10 cellular contexts compared by ENCODE assay signal in the genomic region with DNA sequence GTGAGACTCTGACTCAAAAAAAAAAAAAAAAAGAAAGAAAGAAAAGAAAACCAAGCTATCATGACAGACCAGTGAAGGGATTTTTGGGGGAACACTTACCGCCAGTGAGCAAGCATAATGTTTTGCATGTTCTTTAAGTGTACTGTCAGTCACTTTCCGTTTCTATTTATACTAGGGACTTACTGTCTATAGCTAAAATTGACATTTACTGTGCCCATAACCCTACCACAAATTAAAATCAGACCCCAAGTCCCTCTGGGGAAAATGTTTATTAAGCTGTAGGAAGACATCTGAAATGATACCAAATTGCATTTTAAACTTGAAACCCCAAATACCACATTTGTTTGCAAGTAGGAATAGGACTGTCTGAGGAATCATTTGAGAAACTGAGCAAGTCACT.
A peak's percentile ranks its signal among the peaks of the same experiment; 100 is the strongest.
DNase-seq lines count a peak whose midpoint lies in the region; ATAC-seq and TF ChIP-seq lines count a peak whose summit lies in the region.
"Had no signal": no experiment of that assay in that cellular context is flagged by ENCODE, and none has a peak within 500 bp of the region (broad histone marks: within the 10 kb centered on the region; RNA-seq: fewer than 3 reads in every experiment).

No MANE protein-coding gene starts in this region.

- POLR2A ChIA-PET in Caco-2 (lab: Charles Lee) = no interaction called here

- in situ Hi-C loops in gastrocnemius medialis (cut with MboI; ENCODE audit: low sequenced_read_pairs in 4 of 4) = no loop called here

- CTCF ChIA-PET in Caco-2 (lab: Charles Lee) = no interaction called here

- ATAC-seq in GM18498 (IDR thresholded peaks at IDR 0.05; ENCODE audit: unreplicated experiment) (peak; percentile 97), HG02943 (IDR thresholded peaks at IDR 0.05; ENCODE audit: low read depth, unreplicated experiment) (peak; percentile 77), gastrocnemius medialis (no peak)
- no peak for ATAC-seq in activated CD4-positive, CD25-positive, alpha-beta regulatory T cell treated with anti-CD3 and anti-CD28 coated beads, Interleukin-2, amount 50 U/mL, for 24 hours
- ATAC-seq: psoas muscle had no signal

- TF ChIP-seq POLR2A in gastrocnemius medialis (IDR thresholded peaks at IDR 0.05) = no peak

- no peaks in the 10 kb centered on the region for H3K9me2 ChIP-seq in Karpas-422 (replicated peaks; ENCODE audit: insufficient read depth, low read length)

- peaks cover 2% of the 10 kb centered on the region for H3K27me3 Mint-ChIP-seq in Caco-2 (ENCODE audit: insufficient read depth, unreplicated experiment)

- no peaks in the 10 kb centered on the region for H3K4me1 Mint-ChIP-seq in Caco-2 (ENCODE audit: low read depth, unreplicated experiment)

- H3K9me3 Mint-ChIP-seq in Caco-2 (ENCODE audit: unreplicated experiment) = no peaks in the 10 kb centered on the region

- no peak for TF ChIP-seq CTCF in GM20000 (IDR thresholded peaks at IDR 0.05; ENCODE audit: extremely low read depth, missing control alignments)
- TF ChIP-seq CTCF in gastrocnemius medialis (IDR thresholded peaks at IDR 0.05 in 4 of 5, conservative IDR thresholded peaks at IDR 0.05 in 1 of 5) = no peak
- no peak for TF ChIP-seq CTCF in Caco-2 (IDR thresholded peaks at IDR 0.05; ENCODE audit: insufficient read depth in 1 of 2, low read depth in 1 of 2, low read length in 1 of 2, severe bottlenecking in 1 of 2, unreplicated experiment in 1 of 2)
- TF ChIP-seq CTCF in dorsolateral prefrontal cortex (IDR thresholded peaks at IDR 0.05 in 54 of 56, conservative IDR thresholded peaks at IDR 0.05 in 2 of 56; ENCODE audit: low read depth in 1 of 56, partially characterized antibody in 56 of 56) = no peak

- H3K27ac ChIP-seq in Karpas-422 (ENCODE audit: low read length) = no peak overlapping the region
- no peak overlapping the region for H3K27ac ChIP-seq in gastrocnemius medialis
- peak overlapping the region in 18 of 59 donors; percentile 1 to 98 (median 28) for H3K27ac ChIP-seq in dorsolateral prefrontal cortex
- H3K27ac ChIP-seq: psoas muscle had no signal

- H3K27ac Mint-ChIP-seq in Caco-2 (ENCODE audit: unreplicated experiment) = no peak overlapping the region

- peak; percentile 46 for DNase-seq in GM20000 (ENCODE audit: low spot score)
- DNase-seq in Karpas-422 = peak; percentile 68
- DNase-seq in gastrocnemius medialis = no peak
- no peak for DNase-seq in Caco-2
- DNase-seq in dorsolateral prefrontal cortex = no peak
- DNase-seq: NCI-H1048, psoas muscle had no signal

- H3K4me3 ChIP-seq in Karpas-422 (ENCODE audit: low read length) = peak overlapping the region; percentile 35; the same call in 1 of the 2 replicates
- no peak overlapping the region for H3K4me3 ChIP-seq in gastrocnemius medialis
- no peak overlapping the region for H3K4me3 ChIP-seq in Caco-2 (ENCODE audit: low read depth, low read length)
- no peak overlapping the region for H3K4me3 ChIP-seq in dorsolateral prefrontal cortex
- H3K4me3 ChIP-seq: psoas muscle had no signal

- H3K79me2 ChIP-seq in Karpas-422 (ENCODE audit: low read length) = no peaks in the 10 kb centered on the region

- no peaks in the 10 kb centered on the region for H3K36me3 ChIP-seq in Karpas-422 (ENCODE audit: insufficient read depth, low read length)
- no peaks in the 10 kb centered on the region for H3K36me3 ChIP-seq in gastrocnemius medialis
- no peaks in the 10 kb centered on the region for H3K36me3 ChIP-seq in Caco-2 (ENCODE audit: control insufficient read depth, insufficient read depth, low read length)

- intact Hi-C loops in gastrocnemius medialis (cut with DNase I; ENCODE audit: low total_unique reads) = no loop called here
- intact Hi-C loops in Caco-2 (cut with micrococcal nuclease; ENCODE audit: unreplicated experiment) = no loop called here
- intact Hi-C loops in dorsolateral prefrontal cortex (cut with DNase I) = loop anchor here in 1 of 2 donors (5.0 kb wide), 1 partner anchor 147 kb away; no protein-coding TSS in a partner anchor

- peaks cover 72% of the 10 kb centered on the region for H4K20me1 ChIP-seq in Karpas-422 (ENCODE audit: insufficient read depth, low read depth, low read length)

- H2AFZ ChIP-seq in Karpas-422 (ENCODE audit: low read length) = no peak overlapping the region

- H3K27me3 ChIP-seq in Karpas-422 (ENCODE audit: low read length) (no peaks in the 10 kb centered on the region), gastrocnemius medialis (no peaks in the 10 kb centered on the region), Caco-2 (replicated peaks; ENCODE audit: control insufficient read depth, insufficient read depth, low read length) (no peaks in the 10 kb centered on the region), dorsolateral prefrontal cortex (no peaks in the 10 kb centered on the region)

- H3K36me3 Mint-ChIP-seq in Caco-2 (ENCODE audit: insufficient read depth, unreplicated experiment) = no peaks in the 10 kb centered on the region

- no peak overlapping the region for H3K9ac ChIP-seq in Karpas-422 (ENCODE audit: low read length)

- no peak overlapping the region for H3K4me3 Mint-ChIP-seq in Caco-2 (ENCODE audit: unreplicated experiment)

- H3K9me3 ChIP-seq in Karpas-422 (ENCODE audit: low read length) = no peaks in the 10 kb centered on the region
- no peaks in the 10 kb centered on the region for H3K9me3 ChIP-seq in gastrocnemius medialis
- H3K9me3 ChIP-seq in Caco-2 = no peaks in the 10 kb centered on the region
- H3K9me3 ChIP-seq: psoas muscle had no signal

- BruUV-seq in Caco-2 (replicated peaks; lab: Mats Ljungman, UMichigan) = no TSS peak

- H3K4me1 ChIP-seq in Karpas-422 (ENCODE audit: low read length) (peaks cover 18% of the 10 kb centered on the region), gastrocnemius medialis (peaks cover 33 to 50% of the 10 kb centered on the region in 2 donors), Caco-2 (no peaks in the 10 kb centered on the region)

- H3K4me2 ChIP-seq in Karpas-422 (ENCODE audit: low read depth, low read length, poor library complexity, severe bottlenecking) = peak overlapping the region; percentile 61

Comparison
In these comparisons a context has a peak if more than half of its experiments do, and no peak if none do; other contexts are left out.
1. ATAC-seq: peak in GM18498 (single experiment) and HG02943 (single experiment); none in gastrocnemius medialis (0 of 2) and activated CD4-positive, CD25-positive, alpha-beta regulatory T cell treated with anti-CD3 and anti-CD28 coated beads, Interleukin-2, amount 50 U/mL, for 24 hours (0 of 2).
2. DNase-seq: peak in GM20000 (single experiment) and Karpas-422 (single experiment); none in gastrocnemius medialis (0 of 2), Caco-2 (0 of 2) and dorsolateral prefrontal cortex (0 of 10).